11 cellular contexts compared by ENCODE assay signal in genomic region chr13:113950451-113951245, GRCh38. TPM values are rescaled to one million over a fixed set of nuclear protein-coding genes. Genes with fewer than 3 reads are reported as not detected.
DNase-seq lines count a peak whose midpoint lies in the region; ATAC-seq and TF ChIP-seq lines count a peak whose summit lies in the region.
"Had no signal": no experiment of that assay in that cellular context is flagged by ENCODE, and none has a peak within 500 bp of the region (broad histone marks: within the 10 kb centered on the region; RNA-seq: fewer than 3 reads in every experiment).

No MANE protein-coding gene starts in this region.

- peak overlapping the region; percentile 49 for H3K4me3 ChIP-seq in left ventricle myocardium inferior
- H3K4me3 ChIP-seq: lung had no signal

- DNase-seq in activated T-cell treated with anti-CD3 and anti-CD28 coated beads, Interleukin-2, amount 50 U/mL, for 72 hours: no peak
- no peak for DNase-seq in activated T-cell treated with anti-CD3 and anti-CD28 coated beads, Interleukin-2, amount 50 U/mL, for 4 hours
- no peak for DNase-seq in left ventricle myocardium inferior
- DNase-seq in stimulated activated naive CD8-positive, alpha-beta T cell treated with anti-CD3 and anti-CD28 coated beads, Interleukin-15, Interleukin-2, amounts not matched to agents 100 U/mL and 50 U/mL, for 24 hours: no peak
- no peak for DNase-seq in cerebellar nuclear complex (lab: John Stamatoyannopoulos, UW)
- DNase-seq in NCI-H1417 treated with DMSO at 0.1 percent for 48 hours (lab: John Stamatoyannopoulos, UW): no peak
- DNase-seq in HUDEP-2 (lab: John Stamatoyannopoulos, UW; ENCODE audit: unreplicated experiment in 76 of 76): no peak
- DNase-seq: activated effector memory CD4-positive, alpha-beta T cell treated with Interleukin-2 at 50 U/mL for 16 hours; NCI-H2171 had no signal

- no peaks in the 10 kb centered on the region for H3K9me3 ChIP-seq in left ventricle myocardium inferior (replicated peaks)

- peaks cover 6% of the 10 kb centered on the region for H3K4me1 Mint-ChIP-seq in activated T-cell treated with anti-CD3 and anti-CD28 coated beads, Interleukin-2, amount 50 U/mL, for 72 hours (ENCODE audit: low read depth)
- peaks cover 5% of the 10 kb centered on the region for H3K4me1 Mint-ChIP-seq in activated T-cell treated with anti-CD3 and anti-CD28 coated beads, Interleukin-2, amount 50 U/mL, for 4 hours (ENCODE audit: low read depth)

- no peak overlapping the region for H3K27ac ChIP-seq in left ventricle myocardium inferior (replicated peaks)

- no peak overlapping the region for H3K4me3 Mint-ChIP-seq in activated T-cell treated with anti-CD3 and anti-CD28 coated beads, Interleukin-2, amount 50 U/mL, for 72 hours
- no peak overlapping the region for H3K4me3 Mint-ChIP-seq in activated T-cell treated with anti-CD3 and anti-CD28 coated beads, Interleukin-2, amount 50 U/mL, for 4 hours

- H3K4me1 ChIP-seq in left ventricle myocardium inferior: peaks cover 11% of the 10 kb centered on the region

- H3K9me3 Mint-ChIP-seq in activated T-cell treated with anti-CD3 and anti-CD28 coated beads, Interleukin-2, amount 50 U/mL, for 72 hours: peaks cover 0 to 4% of the 10 kb centered on the region in 2 donors
- H3K9me3 Mint-ChIP-seq in activated T-cell treated with anti-CD3 and anti-CD28 coated beads, Interleukin-2, amount 50 U/mL, for 4 hours: no peaks in the 10 kb centered on the region

- H3K27ac Mint-ChIP-seq in activated T-cell treated with anti-CD3 and anti-CD28 coated beads, Interleukin-2, amount 50 U/mL, for 72 hours: no peak overlapping the region

- peak; percentile 31 to 36 for ATAC-seq in activated T-cell treated with anti-CD3 and anti-CD28 coated beads, Interleukin-2, amount 50 U/mL, for 72 hours (replicated peaks in 1 of 2)
- ATAC-seq in activated T-cell treated with anti-CD3 and anti-CD28 coated beads, Interleukin-2, amount 50 U/mL, for 4 hours: no peak
- peak; percentile 21 for ATAC-seq in HG03103 (IDR thresholded peaks at IDR 0.05; ENCODE audit: low read depth, unreplicated experiment)
- ATAC-seq in stimulated activated naive CD8-positive, alpha-beta T cell treated with anti-CD3 and anti-CD28 coated beads, Interleukin-15, Interleukin-2, amounts not matched to agents 100 U/mL and 50 U/mL, for 24 hours: peak; percentile 36

- H3K36me3 Mint-ChIP-seq in activated T-cell treated with anti-CD3 and anti-CD28 coated beads, Interleukin-2, amount 50 U/mL, for 72 hours (ENCODE audit: insufficient read depth in 2 of 2): peaks cover 0 to 4% of the 10 kb centered on the region in 2 donors
- peaks cover 4% of the 10 kb centered on the region for H3K36me3 Mint-ChIP-seq in activated T-cell treated with anti-CD3 and anti-CD28 coated beads, Interleukin-2, amount 50 U/mL, for 4 hours (ENCODE audit: insufficient read depth)

- intact Hi-C loops in left ventricle myocardium inferior (cut with micrococcal nuclease): loop anchor here (2.0 kb wide), 1 partner anchor 276 kb away; no protein-coding TSS in a partner anchor

- no peaks in the 10 kb centered on the region for H3K27me3 ChIP-seq in left ventricle myocardium inferior (ENCODE audit: low read depth)

- H3K36me3 ChIP-seq in left ventricle myocardium inferior: no peaks in the 10 kb centered on the region

- no peaks in the 10 kb centered on the region for H3K27me3 Mint-ChIP-seq in activated T-cell treated with anti-CD3 and anti-CD28 coated beads, Interleukin-2, amount 50 U/mL, for 72 hours (ENCODE audit: low read depth)
- no peaks in the 10 kb centered on the region for H3K27me3 Mint-ChIP-seq in activated T-cell treated with anti-CD3 and anti-CD28 coated beads, Interleukin-2, amount 50 U/mL, for 4 hours (ENCODE audit: low read depth)

- no peak for TF ChIP-seq CTCF in left ventricle myocardium inferior (IDR thresholded peaks at IDR 0.05; ENCODE audit: borderline replicate concordance)

RNA-seq across cellular contexts. Expression of gene C13orf46, which starts 23.2 kb away (rescaled TPM):
- 1 to 10 TPM; 4.6 to 6.9 TPM for total RNA-seq in activated T-cell treated with anti-CD3 and anti-CD28 coated beads, Interleukin-2, amount 50 U/mL, for 72 hours
- 1 to 10 TPM; 1.1 to 1.5 (median 1.4) TPM for total RNA-seq in activated T-cell treated with anti-CD3 and anti-CD28 coated beads, Interleukin-2, amount 50 U/mL, for 4 hours
- 0.33 TPM for total RNA-seq in left ventricle myocardium inferior

Comparison
In these comparisons a context has a peak if more than half of its experiments do, and no peak if none do; other contexts are left out.
1. ATAC-seq: peak in activated T-cell treated with anti-CD3 and anti-CD28 coated beads, Interleukin-2, amount 50 U/mL, for 72 hours (2 of 2), HG03103 (single experiment) and stimulated activated naive CD8-positive, alpha-beta T cell treated with anti-CD3 and anti-CD28 coated beads, Interleukin-15, Interleukin-2, amounts not matched to agents 100 U/mL and 50 U/mL, for 24 hours (single experiment); none in activated T-cell treated with anti-CD3 and anti-CD28 coated beads, Interleukin-2, amount 50 U/mL, for 4 hours (0 of 2).